ENCODE assay signal across 8 cellular contexts in genomic region chr6:144217264-144217663, GRCh38.
DNase-seq lines count a peak whose midpoint lies in the region; ATAC-seq, FAIRE-seq and TF ChIP-seq lines count a peak whose summit lies in the region.

No MANE protein-coding gene starts in this region.

- no peak for TF ChIP-seq EP300 in tibial nerve (IDR thresholded peaks at IDR 0.05)

- peaks cover 11 to 29% of the 10 kb centered on the region in 2 donors for H3K4me1 ChIP-seq in left lung
- peaks cover 0 to 59% (median 19%) of the 10 kb centered on the region in 4 donors for H3K4me1 ChIP-seq in tibial nerve

- peaks cover 36% of the 10 kb centered on the region for H3K4me1 Mint-ChIP-seq in activated naive CD4-positive, alpha-beta T cell treated with anti-CD3 and anti-CD28 coated beads, Interleukin-2, amount 10 ng/mL, durations not matched to agents 7 days and 5 days
- peaks cover 36% of the 10 kb centered on the region for H3K4me1 Mint-ChIP-seq in activated T-helper 17 cell treated with anti-CD3 and anti-CD28 coated beads, Interleukin-2, amount 50 U/mL, for 72 hours

- no peak for FAIRE-seq in H54 (lab: Jason Lieb, UNC)

- no peak for ATAC-seq in activated T-helper 17 cell treated with anti-CD3 and anti-CD28 coated beads, Interleukin-2, amount 50 U/mL, for 72 hours (replicated peaks)
- no peak for ATAC-seq in left lung
- ATAC-seq in GM19395 (IDR thresholded peaks at IDR 0.05; ENCODE audit: unreplicated experiment): no peak

- H3K27ac ChIP-seq in left lung (peak overlapping the region; percentile 95 to 99), tibial nerve (peak overlapping the region; percentile 86 to 98 (median 95))

- H3K36me3 ChIP-seq in left lung (no peaks in the 10 kb centered on the region), tibial nerve (no peaks in the 10 kb centered on the region)

- H3K9me3 ChIP-seq in left lung (peaks cover 0 to 7% of the 10 kb centered on the region in 2 donors), tibial nerve (peaks cover 0 to 5% (median 0%) of the 10 kb centered on the region in 4 donors)

- H3K27me3 Mint-ChIP-seq in activated naive CD4-positive, alpha-beta T cell treated with anti-CD3 and anti-CD28 coated beads, Interleukin-2, amount 10 ng/mL, durations not matched to agents 7 days and 5 days: peaks cover 16% of the 10 kb centered on the region
- no peaks in the 10 kb centered on the region for H3K27me3 Mint-ChIP-seq in activated T-helper 17 cell treated with anti-CD3 and anti-CD28 coated beads, Interleukin-2, amount 50 U/mL, for 72 hours

- H3K36me3 Mint-ChIP-seq in activated naive CD4-positive, alpha-beta T cell treated with anti-CD3 and anti-CD28 coated beads, Interleukin-2, amount 10 ng/mL, durations not matched to agents 7 days and 5 days: peaks cover 3% of the 10 kb centered on the region
- H3K36me3 Mint-ChIP-seq in activated T-helper 17 cell treated with anti-CD3 and anti-CD28 coated beads, Interleukin-2, amount 50 U/mL, for 72 hours (ENCODE audit: low read depth): peaks cover 22% of the 10 kb centered on the region

- H3K27me3 ChIP-seq in left lung (no peaks in the 10 kb centered on the region), tibial nerve (no peaks in the 10 kb centered on the region)

- peak overlapping the region; percentile 89 for H3K27ac Mint-ChIP-seq in activated naive CD4-positive, alpha-beta T cell treated with anti-CD3 and anti-CD28 coated beads, Interleukin-2, amount 10 ng/mL, durations not matched to agents 7 days and 5 days
- H3K27ac Mint-ChIP-seq in activated T-helper 17 cell treated with anti-CD3 and anti-CD28 coated beads, Interleukin-2, amount 50 U/mL, for 72 hours: peak overlapping the region; percentile 100

- WGBS in tibial nerve, 2 donors: 42 to 53% methylated on average over 11 of the region's 11 CpGs

- TF ChIP-seq POLR2A in tibial nerve (IDR thresholded peaks at IDR 0.05) (no peak), H54 (IDR thresholded peaks at IDR 0.05; ENCODE audit: low read depth, low read length) (no peak)

- TF ChIP-seq CTCF in left lung (IDR thresholded peaks at IDR 0.05) (no peak), tibial nerve (IDR thresholded peaks at IDR 0.05) (no peak)

- intact Hi-C loops in left lung (cut with DNase I): loop anchor here in 1 of 2 donors (5.0 kb wide), 1 partner anchor 110 kb away; no protein-coding TSS in a partner anchor

- H3K4me3 ChIP-seq in left lung: peak overlapping the region in 1 of 2 donors; percentile 60
- peak overlapping the region in 3 of 4 donors; percentile 64 to 67 (median 65) for H3K4me3 ChIP-seq in tibial nerve

- CTCF ChIA-PET in activated naive CD4-positive, alpha-beta T cell treated with anti-CD3 and anti-CD28 coated beads, Interleukin-2, amount 10 ng/mL, durations not matched to agents 7 days and 5 days (lab: Charles Lee): interaction anchor here (1.0 to 4.0 kb wide), 7 partner anchors 68 to 263 kb away, joined by 3 to 39 read pairs (median 10); no protein-coding TSS in a partner anchor

- DNase-seq in activated naive CD4-positive, alpha-beta T cell treated with anti-CD3 and anti-CD28 coated beads, Interleukin-2, amount 10 ng/mL, durations not matched to agents 7 days and 5 days: no peak
- no peak for DNase-seq in activated naive CD4-positive, alpha-beta T cell treated with anti-CD3 and anti-CD28 coated beads, Interleukin-2, amount 50 U/mL, for 16 hours
- DNase-seq in left lung: no peak
- DNase-seq in tibial nerve (ENCODE audit: low spot score in 2 of 2): no peak
- no peak for DNase-seq in H54 (ENCODE audit: insufficient read length, low spot score)
- no peak for DNase-seq in NCI-H1417 (lab: John Stamatoyannopoulos, UW)

- peak overlapping the region; percentile 81 for H3K4me3 Mint-ChIP-seq in activated naive CD4-positive, alpha-beta T cell treated with anti-CD3 and anti-CD28 coated beads, Interleukin-2, amount 10 ng/mL, durations not matched to agents 7 days and 5 days
- H3K4me3 Mint-ChIP-seq in activated T-helper 17 cell treated with anti-CD3 and anti-CD28 coated beads, Interleukin-2, amount 50 U/mL, for 72 hours: peak overlapping the region; percentile 89

- peaks cover 7% of the 10 kb centered on the region for H3K9me3 Mint-ChIP-seq in activated naive CD4-positive, alpha-beta T cell treated with anti-CD3 and anti-CD28 coated beads, Interleukin-2, amount 10 ng/mL, durations not matched to agents 7 days and 5 days
- H3K9me3 Mint-ChIP-seq in activated T-helper 17 cell treated with anti-CD3 and anti-CD28 coated beads, Interleukin-2, amount 50 U/mL, for 72 hours: no peaks in the 10 kb centered on the region
